20 cellular contexts compared by ENCODE assay signal in genomic region chr22:49290286-49290685, GRCh38.
"Had no signal": no experiment of that assay in that cellular context is flagged by ENCODE, and none has a peak within 500 bp of the region (broad histone marks: within the 10 kb centered on the region; RNA-seq: fewer than 3 reads in every experiment).

No MANE protein-coding gene starts in this region.

- H3K4me1 ChIP-seq: Peyer's patch had no signal

- H3K27me3 Mint-ChIP-seq: activated CD4-positive, alpha-beta T cell treated with anti-CD3 and anti-CD28 coated beads, Interleukin-2, amount 10 ng/mL, durations not matched to agents 24 days and 14 days; activated CD8-positive, alpha-beta memory T cell treated with anti-CD3 and anti-CD28 coated beads, Interleukin-2, amount 10 ng/mL, durations not matched to agents 7 days and 5 days; activated naive CD8-positive, alpha-beta T cell had no signal

- H3K4me3 Mint-ChIP-seq: activated CD4-positive, alpha-beta T cell treated with anti-CD3 and anti-CD28 coated beads, Interleukin-2, amount 10 ng/mL, durations not matched to agents 24 days and 14 days; activated CD8-positive, alpha-beta memory T cell treated with anti-CD3 and anti-CD28 coated beads, Interleukin-2, amount 10 ng/mL, durations not matched to agents 7 days and 5 days; activated naive CD4-positive, alpha-beta T cell treated with anti-CD3 and anti-CD28 coated beads for 36 hours; activated naive CD8-positive, alpha-beta T cell; brain; T-helper 1 cell treated with Interleukin-12 subunit alpha and Interleukin-12 subunit beta and Interleukin-4 antibody, amounts not matched to agents 30 μg/mL and 1 μg/mL, for 36 hours had no signal

- H3K4me3 ChIP-seq: MG63, Peyer's patch had no signal

- ATAC-seq: activated CD8-positive, alpha-beta memory T cell treated with anti-CD3 and anti-CD28 coated beads, Interleukin-2, amount 10 ng/mL, durations not matched to agents 7 days and 5 days had no signal

- H3K9me3 Mint-ChIP-seq: activated CD4-positive, alpha-beta T cell treated with anti-CD3 and anti-CD28 coated beads, Interleukin-2, amount 10 ng/mL, durations not matched to agents 24 days and 14 days had no signal

- H3K36me3 ChIP-seq: MG63, Peyer's patch had no signal

- H3K27ac Mint-ChIP-seq: activated CD4-positive, alpha-beta T cell treated with anti-CD3 and anti-CD28 coated beads, Interleukin-2, amount 10 ng/mL, durations not matched to agents 24 days and 14 days; activated CD8-positive, alpha-beta memory T cell treated with anti-CD3 and anti-CD28 coated beads, Interleukin-2, amount 10 ng/mL, durations not matched to agents 7 days and 5 days; activated naive CD4-positive, alpha-beta T cell treated with anti-CD3 and anti-CD28 coated beads for 36 hours; activated naive CD8-positive, alpha-beta T cell; T-helper 1 cell treated with Interleukin-12 subunit alpha and Interleukin-12 subunit beta and Interleukin-4 antibody, amounts not matched to agents 30 μg/mL and 1 μg/mL, for 36 hours had no signal

- H3K27ac ChIP-seq: Peyer's patch had no signal

- H3K9me3 ChIP-seq: MG63, Peyer's patch had no signal

- H3K36me3 Mint-ChIP-seq: activated CD8-positive, alpha-beta memory T cell treated with anti-CD3 and anti-CD28 coated beads, Interleukin-2, amount 10 ng/mL, durations not matched to agents 7 days and 5 days; brain had no signal

- H3K27me3 ChIP-seq: Peyer's patch had no signal

- H3K4me1 Mint-ChIP-seq: activated CD4-positive, alpha-beta T cell treated with anti-CD3 and anti-CD28 coated beads, Interleukin-2, amount 10 ng/mL, durations not matched to agents 24 days and 14 days; activated CD8-positive, alpha-beta memory T cell treated with anti-CD3 and anti-CD28 coated beads, Interleukin-2, amount 10 ng/mL, durations not matched to agents 7 days and 5 days had no signal

- DNase-seq: activated CD4-positive, alpha-beta T cell treated with anti-CD3 and anti-CD28 coated beads for 1 hour; activated CD4-positive, alpha-beta T cell treated with anti-CD3 and anti-CD28 coated beads, Interleukin-2, amount 10 ng/mL, durations not matched to agents 24 days and 14 days; activated CD4-positive, alpha-beta T cell treated with anti-CD3 and anti-CD28 coated beads, Interleukin-2, amount 50 U/mL, for 48 hours; activated CD8-positive, alpha-beta memory T cell treated with anti-CD3 and anti-CD28 coated beads, Interleukin-2, amount 10 ng/mL, durations not matched to agents 7 days and 5 days; activated gamma-delta T cell; activated naive CD4-positive, alpha-beta T cell treated with anti-CD3 and anti-CD28 coated beads for 36 hours; activated T-cell treated with anti-CD3 and anti-CD28 coated beads for 4 hours; amygdala; MG63; NCI-H1105 treated with DMSO at 0.1 percent for 48 hours; NCI-H1436 treated with DMSO at 0.1 percent for 48 hours; NCI-H187; NCI-H2081; NCI-H446; NCI-H524; SHP77 treated with DMSO at 0.1 percent for 48 hours had no signal
